9 cellular contexts compared by ENCODE assay signal in genomic region chr2:60884795-60885194, GRCh38. TPM values are rescaled to one million over a fixed set of nuclear protein-coding genes. Genes with fewer than 3 reads are reported as not detected.
DNase-seq lines count a peak whose midpoint lies in the region; ATAC-seq and TF ChIP-seq lines count a peak whose summit lies in the region.
"Had no signal": no experiment of that assay in that cellular context is flagged by ENCODE, and none has a peak within 500 bp of the region (broad histone marks: within the 10 kb centered on the region; RNA-seq: fewer than 3 reads in every experiment).

No MANE protein-coding gene starts in this region.

- H3K4me3 ChIP-seq in OCI-LY3 (ENCODE audit: low read length) (peak overlapping the region; percentile 82), psoas muscle (peak overlapping the region; percentile 85)

- DNase-seq in ELR (ENCODE audit: low read depth) (peak; percentile 46), dermis blood vessel endothelial cell (peak; percentile 52), psoas muscle (no peak), NCI-H1436 (lab: John Stamatoyannopoulos, UW) (no peak), GM03348 (ENCODE audit: low spot score) (no peak)
- DNase-seq: stimulated activated CD8-positive, alpha-beta memory T cell treated with anti-CD3 and anti-CD28 coated beads, Interleukin-4, amount 100 ng/mL, for 48 hours had no signal

- peaks cover 49% of the 10 kb centered on the region for H3K4me1 ChIP-seq in OCI-LY3 (ENCODE audit: low read length)
- peaks cover 21% of the 10 kb centered on the region for H3K4me1 ChIP-seq in psoas muscle

- H3K79me2 ChIP-seq in OCI-LY3 (ENCODE audit: low read length) = peaks cover 84% of the 10 kb centered on the region

- intact Hi-C loops in psoas muscle (cut with DNase I) = loop anchor here in 1 of 2 donors (5.0 to 10.0 kb wide), 2 partner anchors 113 to 590 kb away; partner anchors contain the start of gene USP34

- H3K36me3 ChIP-seq in OCI-LY3 (replicated peaks; ENCODE audit: low read depth, low read length) (peaks cover 16% of the 10 kb centered on the region), psoas muscle (ENCODE audit: insufficient read depth in 1 of 2, low read depth in 1 of 2) (no peaks in the 10 kb centered on the region)

- H3K9me3 ChIP-seq in OCI-LY3 (ENCODE audit: insufficient read depth, low read length) (no peaks in the 10 kb centered on the region), psoas muscle (no peaks in the 10 kb centered on the region)

- 60 to 67% (median 62%) methylated on average over 2 of the region's 2 CpGs for WGBS in psoas muscle, 3 donors

- H4K20me1 ChIP-seq in OCI-LY3 (ENCODE audit: insufficient read depth, low read length) = peaks cover 49% of the 10 kb centered on the region

- TF ChIP-seq CTCF in OCI-LY3 (IDR thresholded peaks at IDR 0.05; ENCODE audit: low read depth, low read length) (no peak), psoas muscle (IDR thresholded peaks at IDR 0.05) (no peak)

- peak overlapping the region; percentile 81 for H3K9ac ChIP-seq in OCI-LY3 (ENCODE audit: low read length)

- peak overlapping the region; percentile 90 for H3K4me2 ChIP-seq in OCI-LY3 (ENCODE audit: low read length)

- H3K27me3 ChIP-seq in OCI-LY3 (ENCODE audit: low read depth, low read length) = no peaks in the 10 kb centered on the region
- no peaks in the 10 kb centered on the region for H3K27me3 ChIP-seq in psoas muscle (ENCODE audit: insufficient read depth in 3 of 3, low read length in 2 of 3)

- H2AFZ ChIP-seq in OCI-LY3 (ENCODE audit: low read depth, low read length) = no peak overlapping the region

- H3K27ac ChIP-seq in OCI-LY3 (ENCODE audit: low read length) (peak overlapping the region; percentile 52), psoas muscle (peak overlapping the region; percentile 94)

- ATAC-seq in psoas muscle (no peak), GM18517 (IDR thresholded peaks at IDR 0.05; ENCODE audit: unreplicated experiment) (no peak), HG03139 (IDR thresholded peaks at IDR 0.05; ENCODE audit: unreplicated experiment) (no peak)

RNA-seq across cellular contexts. Expression of gene REL, which starts 3.4 kb away (rescaled TPM):
- 21.8 and 30.4 TPM in 2 replicates for total RNA-seq in dermis blood vessel endothelial cell
- total RNA-seq in psoas muscle = 1 to 10 TPM; 4.0 to 6.9 (median 4.7) TPM
- 1 to 10 TPM in 1 of 3 donors, under 1 TPM in 2; 0.49 to 2.3 (median 0.53) TPM for polyA plus RNA-seq in psoas muscle

Comparison
In these comparisons a context has a peak if more than half of its experiments do, and no peak if none do; other contexts are left out.
1. DNase-seq: peak in ELR (single experiment) and dermis blood vessel endothelial cell (single experiment); none in psoas muscle (0 of 2), NCI-H1436 (single experiment) and GM03348 (single experiment).